ENCODE assay signal across 8 cellular contexts in the genomic region with DNA sequence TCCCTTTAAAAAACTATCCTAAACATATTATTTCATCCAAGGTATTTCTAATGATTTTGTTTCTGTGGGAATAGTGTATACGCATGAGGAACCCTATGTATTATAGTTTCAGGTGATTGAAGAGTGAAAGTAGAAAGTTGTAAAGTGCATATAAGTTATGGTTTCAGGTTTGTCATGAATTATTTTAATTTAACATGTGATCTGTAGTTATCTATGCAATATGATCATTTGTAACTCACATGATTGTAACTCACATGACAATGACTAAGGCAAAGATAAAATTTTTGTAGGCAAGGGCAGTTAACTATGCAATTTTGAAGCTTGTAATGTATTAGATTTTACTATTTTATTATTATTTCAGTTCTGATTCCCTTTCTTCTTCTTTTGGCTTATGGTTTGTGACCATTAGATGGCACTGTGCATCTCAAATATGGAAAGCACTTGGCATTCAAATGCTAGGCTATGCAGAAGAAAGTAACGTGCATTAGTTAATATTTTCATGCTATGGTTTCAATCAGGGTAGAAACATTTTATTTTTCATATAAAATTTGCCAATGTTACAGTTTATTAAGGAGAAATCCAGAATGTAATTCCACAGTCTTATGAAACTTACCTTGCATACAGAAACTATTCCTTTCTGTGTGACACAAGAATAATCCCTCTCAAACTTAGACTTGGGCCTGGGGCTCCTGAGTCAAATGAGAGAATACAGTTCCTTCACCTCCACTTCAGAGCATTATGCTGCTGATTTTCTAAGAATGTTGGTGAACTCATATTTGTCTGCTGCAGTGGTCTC. TPM values are rescaled to one million over a fixed set of nuclear protein-coding genes. Genes with fewer than 3 reads are reported as not detected.
A peak's percentile ranks its signal among the peaks of the same experiment; 100 is the strongest.
DNase-seq lines count a peak whose midpoint lies in the region; ATAC-seq lines count a peak whose summit lies in the region.

No MANE protein-coding gene starts in this region.

- no peaks in the 10 kb centered on the region for H3K27me3 ChIP-seq in CD8-positive, alpha-beta memory T cell (ENCODE audit: insufficient read depth, low read length, poor library complexity, severe bottlenecking)
- H3K27me3 ChIP-seq in mesenchymal stem cell (ENCODE audit: control insufficient read depth in 1 of 2, insufficient read depth in 1 of 2, low read length in 2 of 2), result no peaks in the 10 kb centered on the region

- peaks cover 29% of the 10 kb centered on the region for H3K4me1 ChIP-seq in CD8-positive, alpha-beta memory T cell (ENCODE audit: insufficient read depth, low read length)
- no peaks in the 10 kb centered on the region for H3K4me1 ChIP-seq in mesenchymal stem cell (ENCODE audit: control insufficient read depth, insufficient read depth, low read depth, low read length)

- DNase-seq in CD8-positive, alpha-beta memory T cell, result peak in 3 of 5 donors; percentile 45 to 52 (median 46)
- peak; percentile 27 for DNase-seq in NCI-H345 treated with DMSO at 0.1 percent for 48 hours (lab: John Stamatoyannopoulos, UW; ENCODE audit: unreplicated experiment)
- DNase-seq in central memory CD4-positive, alpha-beta T cell, result peak; percentile 54
- peak; percentile 38 for DNase-seq in mesenchymal stem cell
- DNase-seq in amygdala (lab: John Stamatoyannopoulos, UW), result no peak

- no peak overlapping the region for H2BK5ac ChIP-seq in mesenchymal stem cell (ENCODE audit: low read depth, low read length, poor library complexity, severe bottlenecking)

- H3K23ac ChIP-seq in mesenchymal stem cell (ENCODE audit: low read length in 2 of 2), result no peak overlapping the region

- H3K4me1 Mint-ChIP-seq in CD8-positive, alpha-beta memory T cell, result peaks cover 42 to 56% (median 49%) of the 10 kb centered on the region in 3 donors

- 80% methylated on average over 1 of the region's 2 CpGs for WGBS in mesenchymal stem cell

- H3K27me3 Mint-ChIP-seq in CD8-positive, alpha-beta memory T cell, result peaks cover 0 to 2% of the 10 kb centered on the region in 2 donors

- H2AFZ ChIP-seq in mesenchymal stem cell (ENCODE audit: low read depth, low read length), result no peak overlapping the region

- H3K14ac ChIP-seq in mesenchymal stem cell (ENCODE audit: low read length in 2 of 2), result no peak overlapping the region

- H3K4me2 ChIP-seq in mesenchymal stem cell (ENCODE audit: low read length, poor library complexity, severe bottlenecking), result no peak overlapping the region

- H2BK120ac ChIP-seq in mesenchymal stem cell (ENCODE audit: low read depth, low read length), result no peak overlapping the region

- POLR2A ChIA-PET in CD8-positive, alpha-beta memory T cell (lab: Charles Lee), result interaction anchor here (0.5 to 1.5 kb wide), 4 partner anchors 17 to 541 kb away, joined by 3 to 5 read pairs (median 4); no protein-coding TSS in a partner anchor

- no peak overlapping the region for H3K4ac ChIP-seq in mesenchymal stem cell (ENCODE audit: low read depth in 1 of 2, low read length in 2 of 2)

- no peak overlapping the region for H2BK15ac ChIP-seq in mesenchymal stem cell (ENCODE audit: low read depth, poor library complexity, severe bottlenecking)

- H3K18ac ChIP-seq in mesenchymal stem cell (ENCODE audit: low read depth in 1 of 2, low read length in 2 of 2), result no peak overlapping the region

- no peaks in the 10 kb centered on the region for H3K9me3 ChIP-seq in CD8-positive, alpha-beta memory T cell (ENCODE audit: low read length)
- H3K9me3 ChIP-seq in mesenchymal stem cell (ENCODE audit: control insufficient read depth, low read length), result peaks cover 7% of the 10 kb centered on the region

- peaks cover 0 to 11% (median 10%) of the 10 kb centered on the region in 3 donors for H3K36me3 Mint-ChIP-seq in CD8-positive, alpha-beta memory T cell

- H3K9me3 Mint-ChIP-seq in CD8-positive, alpha-beta memory T cell, result peaks cover 0 to 4% (median 2%) of the 10 kb centered on the region in 5 donors

- ATAC-seq in GM18502 (IDR thresholded peaks at IDR 0.05; ENCODE audit: poor library complexity, unreplicated experiment) (peak; percentile 54), GM21723 (IDR thresholded peaks at IDR 0.05; ENCODE audit: unreplicated experiment) (no peak), HG03108 (IDR thresholded peaks at IDR 0.05; ENCODE audit: unreplicated experiment) (no peak)

- H3K27ac Mint-ChIP-seq in CD8-positive, alpha-beta memory T cell, result peak overlapping the region in 4 of 8 donors; percentile 39 to 62 (median 42)

- H2BK12ac ChIP-seq in mesenchymal stem cell (ENCODE audit: low read length in 2 of 2), result no peak overlapping the region

- no peak overlapping the region for H4K8ac ChIP-seq in mesenchymal stem cell (ENCODE audit: low read length)

- H3K36me3 ChIP-seq in CD8-positive, alpha-beta memory T cell (ENCODE audit: insufficient read depth, low read length), result no peaks in the 10 kb centered on the region
- no peaks in the 10 kb centered on the region for H3K36me3 ChIP-seq in mesenchymal stem cell (ENCODE audit: control insufficient read depth in 1 of 2, insufficient read depth in 2 of 2, low read depth in 1 of 2, low read length in 2 of 2)

- H3K4me3 Mint-ChIP-seq in CD8-positive, alpha-beta memory T cell, result no peak overlapping the region

- no peak overlapping the region for H2AK5ac ChIP-seq in mesenchymal stem cell (ENCODE audit: low read length, severe bottlenecking)

- H3K79me1 ChIP-seq in mesenchymal stem cell (replicated peaks; ENCODE audit: low read length, poor library complexity, severe bottlenecking), result no peaks in the 10 kb centered on the region

- no peak overlapping the region for H4K91ac ChIP-seq in mesenchymal stem cell (ENCODE audit: low read length)

- peak overlapping the region; percentile 46 for H3K9ac ChIP-seq in mesenchymal stem cell (ENCODE audit: low read length)

- H3K4me3 ChIP-seq in CD8-positive, alpha-beta memory T cell (ENCODE audit: low read length), result no peak overlapping the region
- no peak overlapping the region for H3K4me3 ChIP-seq in mesenchymal stem cell (ENCODE audit: insufficient read depth in 1 of 2, low read depth in 1 of 2, low read length in 2 of 2)

- CTCF ChIA-PET in CD8-positive, alpha-beta memory T cell (lab: Charles Lee), result interaction anchor here (0.6 to 1.7 kb wide), 11 partner anchors 9 to 437 kb away, joined by 3 to 8 read pairs (median 3); a partner anchor contains a TSS

- H3K27ac ChIP-seq in CD8-positive, alpha-beta memory T cell (ENCODE audit: low read depth, low read length), result no peak overlapping the region
- no peak overlapping the region for H3K27ac ChIP-seq in mesenchymal stem cell (ENCODE audit: low read length, poor library complexity, severe bottlenecking)

RNA-seq across cellular contexts. Expression of a gene that starts 15.8 kb away (rescaled TPM):
- total RNA-seq in CD8-positive, alpha-beta memory T cell, result 1 to 10 TPM; 1.7 to 1.9 TPM
- 6.5 TPM for polyA plus RNA-seq in CD8-positive, alpha-beta memory T cell
- polyA plus RNA-seq in mesenchymal stem cell (2013, experiment 1 of 2), result not detected
- polyA plus RNA-seq in mesenchymal stem cell (2013, experiment 2 of 2), result not detected

RNA-seq across cellular contexts. Expression of a gene that starts 24.5 kb away (rescaled TPM):
- 100 to 1,000 TPM; 165 to 166 TPM for total RNA-seq in CD8-positive, alpha-beta memory T cell
- 369 TPM for polyA plus RNA-seq in CD8-positive, alpha-beta memory T cell
- 0.58 TPM for polyA plus RNA-seq in mesenchymal stem cell (2013, experiment 1 of 2)
- 0.30 TPM for polyA plus RNA-seq in mesenchymal stem cell (2013, experiment 2 of 2)

Comparison
In these comparisons a context has a peak if more than half of its experiments do, and no peak if none do; other contexts are left out.
1. DNase-seq: peak in CD8-positive, alpha-beta memory T cell (3 of 5), NCI-H345 treated with DMSO at 0.1 percent for 48 hours (single experiment), central memory CD4-positive, alpha-beta T cell (single experiment) and mesenchymal stem cell (single experiment); none in amygdala (0 of 56).